Comparison of ENCODE assay signal across 1 cellular context in the genomic region with DNA sequence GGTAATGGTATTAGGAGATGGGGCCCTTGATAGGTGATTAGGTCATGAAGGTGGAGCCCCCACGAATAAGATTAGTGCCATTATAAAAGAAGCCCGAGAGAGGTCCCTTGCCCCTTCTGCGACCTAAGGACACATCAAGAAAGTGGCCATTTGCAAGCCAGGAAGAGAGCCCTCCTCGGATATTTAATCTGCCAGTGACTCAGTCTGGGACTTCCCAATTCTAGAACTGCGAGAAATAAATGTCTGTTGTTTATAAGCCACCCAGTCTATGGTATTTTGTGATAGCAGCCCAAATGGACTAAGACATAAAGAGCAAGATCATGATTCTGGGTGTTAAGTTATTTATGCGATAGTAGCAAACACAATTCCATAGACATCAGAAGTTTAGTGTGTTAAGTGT.
TF ChIP-seq lines count a peak whose summit lies in the region.

No MANE protein-coding gene starts in this region.

TF ChIP-seq in IMR-90, 13 proteins besides CTCF, POLR2A, EP300 and RAD21 (continued from another document):
- TF ChIP-seq ELK1 (IDR thresholded peaks at IDR 0.05; ENCODE audit: borderline replicate concordance, low read depth, low read length) (no peak), SMC3 (IDR thresholded peaks at IDR 0.05; ENCODE audit: low read depth, low read length) (no peak)
TF ChIP-seq in IMR-90: peak in this region for 0.
